Comparison of ENCODE assay signal across 11 cellular contexts in genomic region chr3:29525254-29525881, GRCh38.
DNase-seq lines count a peak whose midpoint lies in the region; ATAC-seq and TF ChIP-seq lines count a peak whose summit lies in the region.
"Had no signal": no experiment of that assay in that cellular context is flagged by ENCODE, and none has a peak within 500 bp of the region (broad histone marks: within the 10 kb centered on the region; RNA-seq: fewer than 3 reads in every experiment).

No MANE protein-coding gene starts in this region.

- H3K4me1 Mint-ChIP-seq in progenitor cell of endocrine pancreas (ENCODE audit: low read depth) = peaks cover 24% of the 10 kb centered on the region
- H3K4me1 Mint-ChIP-seq: activated T-helper 17 cell treated with anti-CD3 and anti-CD28 coated beads, Interleukin-2, amount 50 U/mL, for 72 hours had no signal

- peak; percentile 91 for ATAC-seq in PC-3
- no peak for ATAC-seq in stimulated activated naive CD8-positive, alpha-beta T cell treated with anti-CD3 and anti-CD28 coated beads, Interleukin-15, Interleukin-2, amounts not matched to agents 100 U/mL and 50 U/mL, for 24 hours
- ATAC-seq: activated T-helper 17 cell treated with anti-CD3 and anti-CD28 coated beads, Interleukin-2, amount 50 U/mL, for 72 hours had no signal

- no peaks in the 10 kb centered on the region for H3K9me2 ChIP-seq in PC-3 (replicated peaks; ENCODE audit: low read length)

- no peaks in the 10 kb centered on the region for H3K36me3 ChIP-seq in PC-3 (ENCODE audit: low read depth, low read length)
- H3K36me3 ChIP-seq: SJCRH30 had no signal

- H3K4me3 Mint-ChIP-seq in progenitor cell of endocrine pancreas (ENCODE audit: low read depth) = no peak overlapping the region
- H3K4me3 Mint-ChIP-seq: activated T-helper 17 cell treated with anti-CD3 and anti-CD28 coated beads, Interleukin-2, amount 50 U/mL, for 72 hours had no signal

- H3K4me2 ChIP-seq in PC-3 (ENCODE audit: low read length) = no peak overlapping the region

- no peak overlapping the region for H3K9ac ChIP-seq in PC-3 (ENCODE audit: low read length)

- DNase-seq in COR-L47 (lab: John Stamatoyannopoulos, UW) (peak; percentile 24), PC-3 (peak; percentile 60), foreskin melanocyte (peak; percentile 91), progenitor cell of endocrine pancreas (ENCODE audit: low spot score, unreplicated experiment) (no peak), GM10248 (ENCODE audit: extremely low spot score) (no peak), NCI-H1694 (lab: John Stamatoyannopoulos, UW) (no peak), T-helper 1 cell (no peak)
- no peak for DNase-seq in stimulated activated naive CD8-positive, alpha-beta T cell treated with anti-CD3 and anti-CD28 coated beads, Interleukin-15, Interleukin-2, amounts not matched to agents 100 U/mL and 50 U/mL, for 24 hours
- DNase-seq: DND-41, SJCRH30 had no signal

- no peak overlapping the region for H2AFZ ChIP-seq in PC-3 (ENCODE audit: low read length)

- H3K9me3 Mint-ChIP-seq in progenitor cell of endocrine pancreas (ENCODE audit: low read depth) = peaks cover 3% of the 10 kb centered on the region

- H3K27me3 ChIP-seq in PC-3 (ENCODE audit: low read length) = no peaks in the 10 kb centered on the region
- H3K27me3 ChIP-seq: SJCRH30 had no signal

- POLR2A ChIA-PET in PC-3 (lab: Charles Lee; ENCODE audit: unreplicated experiment) (interaction anchor here (0.7 kb wide), 1 partner anchor 234 kb away, joined by 3 read pairs; no protein-coding TSS in a partner anchor), GM10248 (lab: Yijun Ruan, JAX) (no interaction called here)

- CTCF ChIA-PET in PC-3 (lab: Charles Lee) (interaction anchor here (0.5 to 0.6 kb wide), 2 partner anchors 129 to 239 kb away, joined by 3 to 5 read pairs; no protein-coding TSS in a partner anchor), GM10248 (lab: Yijun Ruan, JAX) (interaction anchor here (0.8 to 1.8 kb wide), 4 partner anchors 10 to 21 kb away, joined by 4 to 8 read pairs (median 4); no protein-coding TSS in a partner anchor)

- H3K79me2 ChIP-seq in PC-3 (ENCODE audit: low read length) = no peaks in the 10 kb centered on the region

- peaks cover 3% of the 10 kb centered on the region for H3F3A ChIP-seq in PC-3 (ENCODE audit: low read length, unreplicated experiment)

- H3K27ac Mint-ChIP-seq in progenitor cell of endocrine pancreas = peak overlapping the region; percentile 83
- H3K27ac Mint-ChIP-seq: activated T-helper 17 cell treated with anti-CD3 and anti-CD28 coated beads, Interleukin-2, amount 50 U/mL, for 72 hours had no signal

- BruUV-seq in PC-3 (replicated peaks; lab: Mats Ljungman, UMichigan) = no TSS peak

- H3K36me3 Mint-ChIP-seq in progenitor cell of endocrine pancreas (ENCODE audit: insufficient read depth) = no peaks in the 10 kb centered on the region

- intact Hi-C loops in PC-3 (cut with micrococcal nuclease) = loop anchor here (1.0 kb wide), 4 partner anchors 39 to 460 kb away; no protein-coding TSS in a partner anchor

- H3K4me1 ChIP-seq in PC-3 (ENCODE audit: insufficient read depth, low read length) = peaks cover 12% of the 10 kb centered on the region; the same call in 1 of the 2 replicates
- H3K4me1 ChIP-seq: SJCRH30 had no signal

- H3K27me3 Mint-ChIP-seq in progenitor cell of endocrine pancreas = no peaks in the 10 kb centered on the region
- H3K27me3 Mint-ChIP-seq: activated T-helper 17 cell treated with anti-CD3 and anti-CD28 coated beads, Interleukin-2, amount 50 U/mL, for 72 hours had no signal

- no peak overlapping the region for H3K27ac ChIP-seq in PC-3 (ENCODE audit: low read length)
- H3K27ac ChIP-seq: SJCRH30 had no signal

- no peak for TF ChIP-seq CTCF in PC-3 (conservative IDR thresholded peaks at IDR 0.05; ENCODE audit: low read depth, low read length)
- TF ChIP-seq CTCF in progenitor cell of endocrine pancreas (IDR thresholded peaks at IDR 0.05; ENCODE audit: unreplicated experiment) = no peak
- TF ChIP-seq CTCF in GM10248 (IDR thresholded peaks at IDR 0.05; ENCODE audit: control extremely low read depth, extremely low read depth, low read depth, missing control alignments) = no peak

- no peaks in the 10 kb centered on the region for H4K20me1 ChIP-seq in PC-3 (ENCODE audit: low read length)

- H3K4me3 ChIP-seq in PC-3 (ENCODE audit: low read length) = no peak overlapping the region
- H3K4me3 ChIP-seq: SJCRH30 had no signal

- no peaks in the 10 kb centered on the region for H3K9me3 ChIP-seq in PC-3 (ENCODE audit: low read length)
- H3K9me3 ChIP-seq: SJCRH30 had no signal

Comparison
In these comparisons a context has a peak if more than half of its experiments do, and no peak if none do; other contexts are left out.
1. DNase-seq: peak in COR-L47 (single experiment), PC-3 (single experiment) and foreskin melanocyte (single experiment); none in progenitor cell of endocrine pancreas (single experiment), GM10248 (single experiment), stimulated activated naive CD8-positive, alpha-beta T cell treated with anti-CD3 and anti-CD28 coated beads, Interleukin-15, Interleukin-2, amounts not matched to agents 100 U/mL and 50 U/mL, for 24 hours (single experiment), NCI-H1694 (single experiment) and T-helper 1 cell (0 of 5).